ENCODE assay signal across 9 cellular contexts in genomic region chr2:25314514-25315315, GRCh38. TPM values are rescaled to one million over a fixed set of nuclear protein-coding genes. Genes with fewer than 3 reads are reported as not detected.
DNase-seq lines count a peak whose midpoint lies in the region; ATAC-seq and TF ChIP-seq lines count a peak whose summit lies in the region.
"Had no signal": no experiment of that assay in that cellular context is flagged by ENCODE, and none has a peak within 500 bp of the region (broad histone marks: within the 10 kb centered on the region; RNA-seq: fewer than 3 reads in every experiment).

No MANE protein-coding gene starts in this region.

- WGBS in sigmoid colon, 2 donors, result 32 to 48% methylated on average over 13 of the region's 13 CpGs

- no peaks in the 10 kb centered on the region for H3K9me3 ChIP-seq in sigmoid colon

- no peak for TF ChIP-seq CTCF in GM13977 (IDR thresholded peaks at IDR 0.05; ENCODE audit: extremely low read depth, insufficient read depth, missing control alignments)
- TF ChIP-seq CTCF in sigmoid colon (IDR thresholded peaks at IDR 0.05), result no peak

- peak; percentile 75 for ATAC-seq in HG02642 (IDR thresholded peaks at IDR 0.05; ENCODE audit: poor library complexity, unreplicated experiment)
- ATAC-seq in Right ventricle myocardium superior (ENCODE audit: poor library complexity), result peak; percentile 43

- no peak for TF ChIP-seq POLR2A in sigmoid colon (IDR thresholded peaks at IDR 0.05)

- DNase-seq in GM13977 (ENCODE audit: low spot score) (peak; percentile 90), NCI-H446 (lab: John Stamatoyannopoulos, UW) (peak; percentile 80 to 90), Right ventricle myocardium superior (peak; percentile 84), sigmoid colon (peak; percentile 88), NCI-H128 (lab: John Stamatoyannopoulos, UW; ENCODE audit: unreplicated experiment) (no peak), inferior parietal cortex (ENCODE audit: extremely low spot score) (no peak)
- peak; percentile 64 for DNase-seq in activated T-cell treated with anti-CD3 and anti-CD28 coated beads, Interleukin-2, amount 50 U/mL, for 1 hour

- in situ Hi-C loops in GM13977 (cut with MboI; ENCODE audit: low pct_unique_long_range_greater_than_20kb, low sequenced_read_pairs, unreplicated experiment), result no loop called here

- intact Hi-C loops in Right ventricle myocardium superior (cut with DNase I), result no loop called here
- intact Hi-C loops in sigmoid colon (cut with DNase I), result no loop called here

- H3K27me3 ChIP-seq in sigmoid colon, result no peaks in the 10 kb centered on the region

- no peak for TF ChIP-seq EP300 in sigmoid colon (IDR thresholded peaks at IDR 0.05)

- peak overlapping the region; percentile 66 to 79 (median 78) for H3K27ac ChIP-seq in sigmoid colon
- H3K27ac ChIP-seq: PC-9 had no signal

- peaks cover 0 to 17% (median 10%) of the 10 kb centered on the region in 4 donors for H3K36me3 ChIP-seq in sigmoid colon

- H3K4me3 ChIP-seq in sigmoid colon, result peak overlapping the region in 1 of 4 donors; percentile 19
- H3K4me3 ChIP-seq: PC-9 had no signal

- peaks cover 0 to 73% (median 67%) of the 10 kb centered on the region in 4 donors for H3K4me1 ChIP-seq in sigmoid colon

RNA-seq across cellular contexts. Expression of gene DNMT3A, which starts 27.0 kb away (rescaled TPM):
- total RNA-seq in Right ventricle myocardium superior (20.2 TPM), sigmoid colon (10 to 100 TPM; 16.4 to 30.2 (median 18.3) TPM)
- polyA plus RNA-seq in sigmoid colon, result 10 to 100 TPM in 1 of 3 donors, 1 to 10 TPM in 2; 4.4 to 21.1 (median 4.8) TPM

Comparison
In these comparisons a context has a peak if more than half of its experiments do, and no peak if none do; other contexts are left out.
1. DNase-seq: peak in GM13977 (single experiment), NCI-H446 (2 of 2), activated T-cell treated with anti-CD3 and anti-CD28 coated beads, Interleukin-2, amount 50 U/mL, for 1 hour (single experiment), Right ventricle myocardium superior (single experiment) and sigmoid colon (single experiment); none in NCI-H128 (single experiment) and inferior parietal cortex (single experiment).